In genomic region chr10:51010977-51011376, GRCh38 we compare ENCODE assay signal across 8 cellular contexts.
DNase-seq lines count a peak whose midpoint lies in the region; TF ChIP-seq lines count a peak whose summit lies in the region.

No MANE protein-coding gene starts in this region.

- no peaks in the 10 kb centered on the region for H3K9me2 ChIP-seq in OCI-LY7 (ENCODE audit: insufficient read depth, low read length)

- H3K27ac ChIP-seq in OCI-LY7 (ENCODE audit: low read depth, low read length, poor library complexity, severe bottlenecking) (no peak overlapping the region), esophagus muscularis mucosa (replicated peaks in 1 of 4) (no peak overlapping the region), parathyroid adenoma (no peak overlapping the region)

- no peaks in the 10 kb centered on the region for H4K20me1 ChIP-seq in OCI-LY7 (ENCODE audit: insufficient read depth, low read length)

- no peaks in the 10 kb centered on the region for H3K36me3 Mint-ChIP-seq in activated CD4-positive, alpha-beta T cell treated with anti-CD3 and anti-CD28 coated beads, Interleukin-2, amount 10 ng/mL, durations not matched to agents 24 days and 14 days (ENCODE audit: low read depth)
- H3K36me3 Mint-ChIP-seq in HFFc6 (ENCODE audit: low read depth), result no peaks in the 10 kb centered on the region; the same call in 1 of the 2 replicates

- WGBS in esophagus muscularis mucosa, result 27% methylated on average over 2 of the region's 2 CpGs

- peak; percentile 64 for DNase-seq in activated CD4-positive, alpha-beta T cell treated with anti-CD3 and anti-CD28 coated beads, Interleukin-2, amount 10 ng/mL, durations not matched to agents 24 days and 14 days
- no peak for DNase-seq in activated CD4-positive, alpha-beta T cell treated with anti-CD3 and anti-CD28 coated beads, Interleukin-2, amount 50 U/mL, for 1 hour
- DNase-seq in HFFc6, result no peak
- DNase-seq in OCI-LY7 (ENCODE audit: low spot score), result peak; percentile 47
- no peak for DNase-seq in esophagus muscularis mucosa (ENCODE audit: extremely low spot score)
- no peak for DNase-seq in NCI-H187 treated with DMSO at 0.1 percent for 48 hours (lab: John Stamatoyannopoulos, UW)
- no peak for DNase-seq in effector CD4-positive, alpha-beta T cell

- CTCF ChIA-PET in OCI-LY7 (lab: Charles Lee; ENCODE audit: unreplicated experiment), result no interaction called here

- no peaks in the 10 kb centered on the region for H3K27me3 Mint-ChIP-seq in activated CD4-positive, alpha-beta T cell treated with anti-CD3 and anti-CD28 coated beads, Interleukin-2, amount 10 ng/mL, durations not matched to agents 24 days and 14 days
- H3K27me3 Mint-ChIP-seq in HFFc6 (ENCODE audit: insufficient read depth), result peaks cover 4% of the 10 kb centered on the region

- POLR2A ChIA-PET in OCI-LY7 (lab: Charles Lee), result no interaction called here

- H3K4me2 ChIP-seq in OCI-LY7 (ENCODE audit: low read length), result no peak overlapping the region
- no peak overlapping the region for H3K4me2 ChIP-seq in parathyroid adenoma (ENCODE audit: low read length)

- H3K27me3 ChIP-seq in esophagus muscularis mucosa (no peaks in the 10 kb centered on the region), parathyroid adenoma (ENCODE audit: control insufficient read depth, insufficient read depth, low read length) (no peaks in the 10 kb centered on the region)

- no peaks in the 10 kb centered on the region for H3K9me3 ChIP-seq in OCI-LY7 (ENCODE audit: low read length)
- no peaks in the 10 kb centered on the region for H3K9me3 ChIP-seq in esophagus muscularis mucosa
- H3K9me3 ChIP-seq in parathyroid adenoma (ENCODE audit: control insufficient read depth, low read length), result no peaks in the 10 kb centered on the region

- no peaks in the 10 kb centered on the region for H3K4me1 Mint-ChIP-seq in activated CD4-positive, alpha-beta T cell treated with anti-CD3 and anti-CD28 coated beads, Interleukin-2, amount 10 ng/mL, durations not matched to agents 24 days and 14 days
- H3K4me1 Mint-ChIP-seq in HFFc6 (ENCODE audit: low read depth), result peaks cover 31% of the 10 kb centered on the region

- H3K9ac ChIP-seq in parathyroid adenoma, result no peak overlapping the region

- intact Hi-C loops in activated CD4-positive, alpha-beta T cell treated with anti-CD3 and anti-CD28 coated beads, Interleukin-2, amount 10 ng/mL, durations not matched to agents 24 days and 14 days (cut with micrococcal nuclease), result no loop called here
- intact Hi-C loops in OCI-LY7 (cut with micrococcal nuclease; ENCODE audit: unreplicated experiment) (loop anchor here (2.0 kb wide), 1 partner anchor 1206 kb away; no protein-coding TSS in a partner anchor), esophagus muscularis mucosa (cut with DNase I) (loop anchor here (5.0 kb wide), 1 partner anchor 36 kb away; no protein-coding TSS in a partner anchor)

- no peak overlapping the region for H3K27ac Mint-ChIP-seq in activated CD4-positive, alpha-beta T cell treated with anti-CD3 and anti-CD28 coated beads, Interleukin-2, amount 10 ng/mL, durations not matched to agents 24 days and 14 days
- H3K27ac Mint-ChIP-seq in HFFc6, result no peak overlapping the region

- BruUV-seq in OCI-LY7 (replicated peaks; lab: Mats Ljungman, UMichigan), result no TSS peak

- TF ChIP-seq POLR2A in esophagus muscularis mucosa (IDR thresholded peaks at IDR 0.05; ENCODE audit: low read depth), result no peak

- H3K36me3 ChIP-seq in OCI-LY7 (ENCODE audit: insufficient read depth, low read length) (no peaks in the 10 kb centered on the region), esophagus muscularis mucosa (no peaks in the 10 kb centered on the region), parathyroid adenoma (ENCODE audit: control insufficient read depth, insufficient read depth, low read length) (no peaks in the 10 kb centered on the region)

- H3K79me2 ChIP-seq in OCI-LY7 (ENCODE audit: insufficient read depth, low read depth, low read length) (no peaks in the 10 kb centered on the region), parathyroid adenoma (no peaks in the 10 kb centered on the region)

- H3K4me1 ChIP-seq in OCI-LY7 (ENCODE audit: insufficient read depth, low read length, poor library complexity, severe bottlenecking) (no peaks in the 10 kb centered on the region), esophagus muscularis mucosa (peaks cover 0 to 8% (median 3%) of the 10 kb centered on the region in 4 donors), parathyroid adenoma (no peaks in the 10 kb centered on the region)

- no peaks in the 10 kb centered on the region for H3K9me3 Mint-ChIP-seq in activated CD4-positive, alpha-beta T cell treated with anti-CD3 and anti-CD28 coated beads, Interleukin-2, amount 10 ng/mL, durations not matched to agents 24 days and 14 days
- no peaks in the 10 kb centered on the region for H3K9me3 Mint-ChIP-seq in HFFc6

- H2AFZ ChIP-seq in OCI-LY7 (ENCODE audit: low read length) (no peak overlapping the region), parathyroid adenoma (no peak overlapping the region)

- peak; percentile 95 for TF ChIP-seq CTCF in HFFc6 (IDR thresholded peaks at IDR 0.05)
- peak; percentile 95 for TF ChIP-seq CTCF in OCI-LY7 (conservative IDR thresholded peaks at IDR 0.05; ENCODE audit: low read length)
- peak; percentile 65 to 87 (median 69) for TF ChIP-seq CTCF in esophagus muscularis mucosa (IDR thresholded peaks at IDR 0.05)
- TF ChIP-seq CTCF in parathyroid adenoma (IDR thresholded peaks at IDR 0.05), result peak; percentile 86

- no peak overlapping the region for H3K4me3 ChIP-seq in OCI-LY7 (ENCODE audit: low read depth, low read length, poor library complexity, severe bottlenecking)
- no peak overlapping the region for H3K4me3 ChIP-seq in esophagus muscularis mucosa
- no peak overlapping the region for H3K4me3 ChIP-seq in parathyroid adenoma (ENCODE audit: low read depth, low read length)

- TF ChIP-seq EP300 in esophagus muscularis mucosa (IDR thresholded peaks at IDR 0.05), result no peak

- H3K4me3 Mint-ChIP-seq in activated CD4-positive, alpha-beta T cell treated with anti-CD3 and anti-CD28 coated beads, Interleukin-2, amount 10 ng/mL, durations not matched to agents 24 days and 14 days, result no peak overlapping the region
- no peak overlapping the region for H3K4me3 Mint-ChIP-seq in HFFc6

Comparison
In these comparisons a context has a peak if more than half of its experiments do, and no peak if none do; other contexts are left out.
1. DNase-seq: peak in activated CD4-positive, alpha-beta T cell treated with anti-CD3 and anti-CD28 coated beads, Interleukin-2, amount 10 ng/mL, durations not matched to agents 24 days and 14 days (single experiment) and OCI-LY7 (single experiment); none in activated CD4-positive, alpha-beta T cell treated with anti-CD3 and anti-CD28 coated beads, Interleukin-2, amount 50 U/mL, for 1 hour (single experiment), HFFc6 (single experiment), esophagus muscularis mucosa (single experiment), NCI-H187 treated with DMSO at 0.1 percent for 48 hours (single experiment) and effector CD4-positive, alpha-beta T cell (single experiment).
2. Peak in every context shown above with its lines, with median percentiles within 50 percentile points of each other: CTCF ChIP-seq.